In genomic region chr1:93814059-93814794, GRCh38 we compare ENCODE assay signal across 8 cellular contexts.
DNase-seq lines count a peak whose midpoint lies in the region; ATAC-seq, FAIRE-seq and TF ChIP-seq lines count a peak whose summit lies in the region.

No MANE protein-coding gene starts in this region.

- H3K4me3 ChIP-seq in mammary epithelial cell (replicated peaks in 1 of 3; ENCODE audit: insufficient read depth in 1 of 3, low read depth in 2 of 3, low read length in 3 of 3), result no peak overlapping the region
- no peak overlapping the region for H3K4me3 ChIP-seq in keratinocyte (ENCODE audit: control insufficient read depth in 2 of 3, extremely low read depth in 1 of 3, insufficient read depth in 2 of 3, low read depth in 1 of 3, low read length in 3 of 3)

- ATAC-seq in HG02798 (IDR thresholded peaks at IDR 0.05; ENCODE audit: poor library complexity, unreplicated experiment), result peak; percentile 63

- TF ChIP-seq CTCF in mammary epithelial cell (conservative IDR thresholded peaks at IDR 0.05 in 1 of 2, IDR thresholded peaks at IDR 0.05 in 1 of 2; ENCODE audit: extremely low read depth in 1 of 2, insufficient read depth in 1 of 2, low read depth in 1 of 2, low read length in 2 of 2) (peak; percentile 100), keratinocyte (optimal IDR thresholded peaks at IDR 0.05 in 1 of 3, IDR thresholded peaks at IDR 0.05 in 1 of 3, conservative IDR thresholded peaks at IDR 0.05 in 1 of 3; ENCODE audit: extremely low read depth in 1 of 3, insufficient read depth in 2 of 3, low read length in 3 of 3) (peak; percentile 93 to 99 (median 99))

- CTCF ChIA-PET in mammary epithelial cell (lab: Charles Lee; ENCODE audit: low non-redundant PET), result interaction anchor here (0.5 to 2.8 kb wide), 9 partner anchors 8 to 521 kb away, joined by 4 to 24 read pairs (median 8); partner anchors contain the start of gene BCAR3

- H3K79me2 ChIP-seq in mammary epithelial cell (ENCODE audit: insufficient read depth, low read length), result peaks cover 11% of the 10 kb centered on the region
- H3K79me2 ChIP-seq in keratinocyte (ENCODE audit: control insufficient read depth, insufficient read depth, low read length), result peaks cover 5% of the 10 kb centered on the region

- H3K4me2 ChIP-seq in mammary epithelial cell (ENCODE audit: insufficient read depth, low read depth, low read length) (peak overlapping the region; percentile 31), keratinocyte (ENCODE audit: control insufficient read depth, extremely low read depth, insufficient read depth, low read depth, low read length) (peak overlapping the region; percentile 20)

- dilution Hi-C loops in mammary epithelial cell (cut with HindIII; ENCODE audit: low sequenced_read_pairs), result loop anchor here (5.0 kb wide), 2 partner anchors 37 to 157 kb away; no protein-coding TSS in a partner anchor
- dilution Hi-C loops in keratinocyte (cut with MboI; ENCODE audit: extremely low pct_ligation_motif_present, low sequenced_read_pairs), result no loop called here

- H2AFZ ChIP-seq in mammary epithelial cell (ENCODE audit: low read depth, low read length), result no peak overlapping the region
- H2AFZ ChIP-seq in keratinocyte (ENCODE audit: control insufficient read depth, low read length), result no peak overlapping the region

- peak; percentile 99 for FAIRE-seq in keratinocyte (lab: Jason Lieb, UNC)

- no peaks in the 10 kb centered on the region for H3K27me3 ChIP-seq in mammary epithelial cell (ENCODE audit: insufficient read depth, low read length)
- H3K27me3 ChIP-seq in keratinocyte (ENCODE audit: control insufficient read depth, extremely low read depth, insufficient read depth, low read length), result no peaks in the 10 kb centered on the region

- in situ Hi-C loops in mammary epithelial cell (cut with MboI; ENCODE audit: low sequenced_read_pairs in 2 of 2), result loop anchor here in 1 of 2 donors (5.0 kb wide), 1 partner anchor 132 kb away; the partner anchor contains the start of gene BCAR3

- intact Hi-C loops in mammary epithelial cell (cut with micrococcal nuclease), result loop anchor here (1.0 kb wide), 8 partner anchors 30 to 376 kb away; no protein-coding TSS in a partner anchor

- peak overlapping the region; percentile 76 for H3K27ac ChIP-seq in mammary epithelial cell (ENCODE audit: insufficient read depth, low read depth, low read length)
- H3K27ac ChIP-seq in keratinocyte (ENCODE audit: control insufficient read depth, insufficient read depth, low read length), result peak overlapping the region; percentile 51

- H4K20me1 ChIP-seq in mammary epithelial cell (ENCODE audit: insufficient read depth, low read length), result no peaks in the 10 kb centered on the region
- H4K20me1 ChIP-seq in keratinocyte (ENCODE audit: control insufficient read depth, extremely low read depth, insufficient read depth, low read length), result no peaks in the 10 kb centered on the region

- H3K9me3 ChIP-seq in mammary epithelial cell (replicated peaks; ENCODE audit: insufficient read depth, low read length), result no peaks in the 10 kb centered on the region
- H3K9me3 ChIP-seq in keratinocyte (ENCODE audit: control insufficient read depth, low read depth, low read length), result no peaks in the 10 kb centered on the region

- no peaks in the 10 kb centered on the region for H3K9me1 ChIP-seq in keratinocyte (ENCODE audit: control insufficient read depth, extremely low read depth, insufficient read depth, low read length)

- no TSS peak for BruUV-seq in mammary epithelial cell (replicated peaks; lab: Mats Ljungman, UMichigan)

- 49% methylated on average over 7 of the region's 7 CpGs for WGBS in mammary epithelial cell (ENCODE audit: low coverage, missing lambda C conversion rate)

- DNase-seq in NK-92 treated with Interleukin-12 subunit alpha and Interleukin-12 subunit beta, amount 100 ng/mL, for 24 hours (lab: John Stamatoyannopoulos, UW), result peak; percentile 5
- no peak for DNase-seq in NK-92 (lab: John Stamatoyannopoulos, UW; ENCODE audit: unreplicated experiment)
- peak; percentile 49 to 62 for DNase-seq in NCI-H187 (lab: John Stamatoyannopoulos, UW)
- DNase-seq in SW480 (ENCODE audit: low spot score), result peak; percentile 87
- peak; percentile 78 for DNase-seq in mammary epithelial cell
- peak; percentile 60 for DNase-seq in keratinocyte (ENCODE audit: low read depth, low spot score)
- DNase-seq in stimulated activated CD4-positive, alpha-beta T cell treated with anti-CD3 and anti-CD28 coated beads, Interleukin-2, amount 100 ng/mL, for 48 hours, result peak; percentile 34 to 47

- H3K4me1 ChIP-seq in mammary epithelial cell (ENCODE audit: insufficient read depth, low read length) (peaks cover 75% of the 10 kb centered on the region), keratinocyte (ENCODE audit: control insufficient read depth, extremely low read depth, insufficient read depth, low read length) (peaks cover 78% of the 10 kb centered on the region)

- H3K9ac ChIP-seq in mammary epithelial cell (ENCODE audit: insufficient read depth, low read length) (peak overlapping the region; percentile 62), keratinocyte (ENCODE audit: control insufficient read depth, extremely low read depth, insufficient read depth, low read length) (peak overlapping the region; percentile 20)

- H3K36me3 ChIP-seq in mammary epithelial cell (ENCODE audit: insufficient read depth, low read length) (no peaks in the 10 kb centered on the region), keratinocyte (ENCODE audit: control insufficient read depth in 2 of 2, extremely low read depth in 1 of 2, insufficient read depth in 2 of 2, low read length in 2 of 2) (no peaks in the 10 kb centered on the region)
